ENCODE assay signal across 21 cellular contexts in the genomic region with DNA sequence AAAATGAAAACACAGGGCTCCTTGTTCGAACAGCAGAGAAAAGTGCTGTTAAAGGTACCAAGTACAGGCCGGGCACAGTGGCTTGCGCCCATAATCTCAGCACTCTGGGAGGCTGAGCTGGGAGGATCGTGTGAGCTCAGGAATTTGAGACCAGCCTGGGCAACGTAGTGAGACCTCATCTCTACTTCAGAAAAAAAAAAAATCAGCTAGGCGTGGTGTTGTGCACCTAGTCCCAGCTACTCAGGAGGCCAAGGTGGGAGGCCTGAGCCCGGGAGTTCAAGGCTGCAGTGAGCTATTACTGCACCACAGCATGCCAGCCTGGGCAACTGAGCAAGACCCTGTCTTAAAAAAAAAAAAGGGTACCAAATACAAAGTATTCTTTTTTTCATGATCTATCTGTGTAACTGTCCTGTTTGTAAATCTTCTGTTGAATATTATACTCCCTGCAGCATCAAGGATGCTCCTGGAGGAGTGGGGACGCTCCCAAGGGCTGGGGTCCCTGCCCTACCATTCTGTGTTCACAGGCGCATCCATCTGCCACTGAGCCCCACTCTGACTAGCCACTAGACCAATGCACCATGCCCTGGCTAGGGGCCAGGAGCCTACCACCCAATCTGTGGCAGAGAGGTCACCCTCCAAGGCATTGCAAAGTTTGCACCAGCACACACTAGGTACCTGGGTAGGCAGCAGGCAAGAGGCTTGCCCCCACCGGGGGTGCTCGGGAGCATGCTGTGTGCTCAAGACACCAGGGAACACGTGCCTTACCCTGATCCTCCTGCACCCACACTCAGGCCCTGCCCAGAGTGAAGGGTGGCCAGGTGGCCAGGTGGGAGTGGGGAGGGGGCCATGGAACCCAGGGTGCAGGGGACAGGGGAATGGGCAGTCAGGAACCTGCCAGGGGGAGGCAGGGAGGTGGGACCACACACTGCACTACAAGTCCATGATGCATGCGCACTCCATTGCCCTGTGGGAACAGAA.
"Had no signal": no experiment of that assay in that cellular context is flagged by ENCODE, and none has a peak within 500 bp of the region (broad histone marks: within the 10 kb centered on the region; RNA-seq: fewer than 3 reads in every experiment).

No MANE protein-coding gene starts in this region.

- ATAC-seq: activated T-cell treated with anti-CD3 and anti-CD28 coated beads, Interleukin-2, amount 50 U/mL, for 72 hours; T-helper 17 cell had no signal

- H3K27ac Mint-ChIP-seq: activated CD4-positive, alpha-beta memory T cell treated with anti-CD3 and anti-CD28 coated beads for 36 hours; activated CD4-positive, alpha-beta T cell treated with anti-CD3 and anti-CD28 coated beads, Interleukin-2, amount 10 ng/mL, durations not matched to agents 7 days and 5 days; activated naive CD4-positive, alpha-beta T cell treated with anti-CD3 and anti-CD28 coated beads, Interleukin-2, amount 10 ng/mL, durations not matched to agents 7 days and 5 days; activated naive CD8-positive, alpha-beta T cell treated with anti-CD3 and anti-CD28 coated beads for 36 hours; activated T-cell treated with anti-CD3 and anti-CD28 coated beads, Interleukin-2, amount 50 U/mL, for 72 hours; activated T-helper 2 cell treated with anti-CD3 and anti-CD28 coated beads, Interferon-gamma antibody, Interleukin-2, Interleukin-4, amounts not matched to agents 10 μg/mL and 5 μg/mL and 100 μg/mL, durations not matched to agents 14 hours and 24 hours and 36 hours; T-helper 17 cell had no signal

- H3K4me1 Mint-ChIP-seq: activated CD4-positive, alpha-beta T cell treated with anti-CD3 and anti-CD28 coated beads, Interleukin-2, amount 10 ng/mL, durations not matched to agents 7 days and 5 days; activated naive CD4-positive, alpha-beta T cell treated with anti-CD3 and anti-CD28 coated beads, Interleukin-2, amount 10 ng/mL, durations not matched to agents 7 days and 5 days; activated naive CD8-positive, alpha-beta T cell treated with anti-CD3 and anti-CD28 coated beads for 36 hours; T-helper 17 cell had no signal

- H3K9me3 Mint-ChIP-seq: activated CD4-positive, alpha-beta memory T cell treated with anti-CD3 and anti-CD28 coated beads for 36 hours; activated CD4-positive, alpha-beta T cell treated with anti-CD3 and anti-CD28 coated beads, Interleukin-2, amount 10 ng/mL, durations not matched to agents 7 days and 5 days; activated naive CD4-positive, alpha-beta T cell treated with anti-CD3 and anti-CD28 coated beads, Interleukin-2, amount 10 ng/mL, durations not matched to agents 7 days and 5 days; activated naive CD8-positive, alpha-beta T cell treated with anti-CD3 and anti-CD28 coated beads for 36 hours; activated T-cell treated with anti-CD3 and anti-CD28 coated beads, Interleukin-2, amount 50 U/mL, for 72 hours; activated T-helper 2 cell treated with anti-CD3 and anti-CD28 coated beads, Interferon-gamma antibody, Interleukin-2, Interleukin-4, amounts not matched to agents 10 μg/mL and 5 μg/mL and 100 μg/mL, durations not matched to agents 14 hours and 24 hours and 36 hours had no signal

- H3K4me3 Mint-ChIP-seq: activated CD4-positive, alpha-beta memory T cell treated with anti-CD3 and anti-CD28 coated beads for 36 hours; activated CD4-positive, alpha-beta T cell treated with anti-CD3 and anti-CD28 coated beads, Interleukin-2, amount 10 ng/mL, durations not matched to agents 7 days and 5 days; activated naive CD4-positive, alpha-beta T cell treated with anti-CD3 and anti-CD28 coated beads, Interleukin-2, amount 10 ng/mL, durations not matched to agents 7 days and 5 days; activated naive CD8-positive, alpha-beta T cell treated with anti-CD3 and anti-CD28 coated beads for 36 hours; activated T-cell treated with anti-CD3 and anti-CD28 coated beads, Interleukin-2, amount 50 U/mL, for 72 hours; T-helper 17 cell had no signal

- H3K27me3 ChIP-seq: brain microvascular endothelial cell, cardiac muscle cell, MG63 had no signal

- H3K36me3 Mint-ChIP-seq: activated CD4-positive, alpha-beta memory T cell treated with anti-CD3 and anti-CD28 coated beads for 36 hours; activated naive CD4-positive, alpha-beta T cell treated with anti-CD3 and anti-CD28 coated beads, Interleukin-2, amount 10 ng/mL, durations not matched to agents 7 days and 5 days; activated naive CD8-positive, alpha-beta T cell treated with anti-CD3 and anti-CD28 coated beads for 36 hours had no signal

- H3K4me3 ChIP-seq: cardiac muscle cell, MG63 had no signal

- DNase-seq: activated CD4-positive, alpha-beta memory T cell treated with anti-CD3 and anti-CD28 coated beads for 36 hours; activated CD4-positive, alpha-beta T cell treated with anti-CD3 and anti-CD28 coated beads, Interleukin-2, amount 10 ng/mL, durations not matched to agents 7 days and 5 days; activated CD4-positive, CD25-positive, alpha-beta regulatory T cell; activated CD8-positive, alpha-beta memory T cell treated with anti-CD3 and anti-CD28 coated beads for 24 hours; activated gamma-delta T cell treated with Interleukin-2 at 50 U/mL for 16 hours; activated naive CD4-positive, alpha-beta T cell treated with anti-CD3 and anti-CD28 coated beads, Interleukin-2, amount 10 ng/mL, durations not matched to agents 7 days and 5 days; activated naive CD8-positive, alpha-beta T cell treated with anti-CD3 and anti-CD28 coated beads for 36 hours; activated T-cell treated with anti-CD3 and anti-CD28 coated beads, Interleukin-2, amount 50 U/mL, for 72 hours; brain microvascular endothelial cell; MG63; MV-4-11; NCI-H1092 treated with DMSO at 0.1 percent for 48 hours; NCI-H1417 treated with DMSO at 0.1 percent for 48 hours; NCI-H1694; NCI-H2029 treated with DMSO at 0.1 percent for 48 hours; NCI-H510A treated with DMSO at 0.1 percent for 48 hours; SIG-M5; T-helper 17 cell; T-helper 9 cell had no signal

- H3K27ac ChIP-seq: brain microvascular endothelial cell, cardiac muscle cell had no signal

- H3K27me3 Mint-ChIP-seq: activated CD4-positive, alpha-beta memory T cell treated with anti-CD3 and anti-CD28 coated beads for 36 hours; activated CD4-positive, alpha-beta T cell treated with anti-CD3 and anti-CD28 coated beads, Interleukin-2, amount 10 ng/mL, durations not matched to agents 7 days and 5 days; activated naive CD4-positive, alpha-beta T cell treated with anti-CD3 and anti-CD28 coated beads, Interleukin-2, amount 10 ng/mL, durations not matched to agents 7 days and 5 days; activated naive CD8-positive, alpha-beta T cell treated with anti-CD3 and anti-CD28 coated beads for 36 hours had no signal

- H3K36me3 ChIP-seq: brain microvascular endothelial cell, cardiac muscle cell, MG63 had no signal

- H3K9me3 ChIP-seq: MG63 had no signal
